Comparison of ENCODE assay signal across 20 cellular contexts in the genomic region with DNA sequence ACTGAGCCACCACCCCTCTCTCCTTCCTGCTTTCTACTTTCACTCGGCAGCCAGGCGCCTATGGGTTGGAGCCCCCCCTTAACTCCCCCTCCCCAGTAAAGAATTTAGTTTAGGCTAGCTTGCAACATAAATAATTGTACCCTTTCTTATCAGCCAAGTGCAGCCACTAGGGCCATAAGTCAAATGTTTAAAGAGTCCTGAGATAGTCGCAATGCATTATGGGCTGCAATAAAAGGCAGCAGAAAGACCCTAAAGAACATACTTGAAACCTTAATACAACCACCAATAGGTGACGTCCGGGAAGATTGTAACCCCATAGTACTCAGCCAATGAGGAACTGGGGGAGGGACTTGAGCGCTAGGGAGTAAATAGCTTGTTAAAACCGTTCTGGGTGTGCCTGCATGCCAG. TPM values are rescaled to one million over a fixed set of nuclear protein-coding genes. Genes with fewer than 3 reads are reported as not detected.
"Had no signal": no experiment of that assay in that cellular context is flagged by ENCODE, and none has a peak within 500 bp of the region (broad histone marks: within the 10 kb centered on the region; RNA-seq: fewer than 3 reads in every experiment).

No MANE protein-coding gene starts in this region.

- H3K36me3 ChIP-seq: breast epithelium, esophagus squamous epithelium, heart left ventricle, right atrium auricular region, tibial nerve had no signal

- H3K9me3 ChIP-seq: breast epithelium, esophagus squamous epithelium, right atrium auricular region, SK-N-SH had no signal

- H3K4me1 ChIP-seq: breast epithelium had no signal

- H3K4me3 ChIP-seq: breast epithelium, esophagus squamous epithelium, heart left ventricle, right atrium auricular region, tibial nerve had no signal

- DNase-seq: activated B cell treated with CpG ODN at 0.5 μM for 24 hours; activated CD4-positive, alpha-beta T cell treated with anti-CD3 and anti-CD28 coated beads, Interleukin-2, amount 50 U/mL, for 1 hour; activated gamma-delta T cell treated with Interleukin-2 at 50 U/mL for 16 hours; activated naive CD8-positive, alpha-beta T cell treated with anti-CD3 and anti-CD28 coated beads, Interleukin-2, amount 10 ng/mL, durations not matched to agents 7 days and 5 days; activated T-cell treated with anti-CD3 and anti-CD28 coated beads, Interleukin-2, amount 50 U/mL, for 4 hours; anterior cingulate cortex; esophagus squamous epithelium; foreskin melanocyte; heart left ventricle; left ventricle myocardium superior; mesenchymal stem cell; SK-N-SH; stimulated activated CD4-positive, alpha-beta T cell treated with anti-CD3 and anti-CD28 coated beads, Interleukin-1b, Interleukin-23, amount 100 ng/mL, for 48 hours had no signal

- H3K27ac ChIP-seq: breast epithelium, esophagus squamous epithelium, heart left ventricle, right atrium auricular region, tibial nerve had no signal

- FAIRE-seq: keratinocyte had no signal

- H3K27me3 ChIP-seq: breast epithelium, right atrium auricular region, tibial nerve had no signal

- H3K9ac ChIP-seq: SK-N-SH had no signal

- ATAC-seq: activated T-cell treated with anti-CD3 and anti-CD28 coated beads, Interleukin-2, amount 50 U/mL, for 4 hours; heart left ventricle; left ventricle myocardium superior; stimulated activated memory B cell treated with anti-CD40 and anti-IgM and Interleukin-4, amounts not matched to agents 10 μg/mL and 1 μg/mL and 100 μg/mL, for 72 hours had no signal

- H3K4me2 ChIP-seq: SK-N-SH had no signal

RNA-seq across cellular contexts. Expression of gene C16orf82, which starts 40.5 kb away (rescaled TPM):
- total RNA-seq: activated B cell treated with CpG ODN at 0.5 μM for 24 hours; activated naive CD8-positive, alpha-beta T cell treated with anti-CD3 and anti-CD28 coated beads, Interleukin-2, amount 10 ng/mL, durations not matched to agents 7 days and 5 days; activated T-cell treated with anti-CD3 and anti-CD28 coated beads, Interleukin-2, amount 50 U/mL, for 4 hours; esophagus squamous epithelium; heart left ventricle; left ventricle myocardium superior; myocyte; right atrium auricular region; T-helper 1 cell treated with Interleukin-12 subunit alpha and Interleukin-12 subunit beta and Interleukin-4 antibody, amounts not matched to agents 30 ng/mL and 1 ng/mL, for 36 hours; tibial nerve had no signal
- polyA plus RNA-seq: heart left ventricle, keratinocyte, SK-N-SH had no signal
